In genomic region chr12:54010053-54010971, GRCh38 we compare ENCODE assay signal across 17 cellular contexts. TPM values are rescaled to one million over a fixed set of nuclear protein-coding genes. Genes with fewer than 3 reads are reported as not detected.
A peak's percentile ranks its signal among the peaks of the same experiment; 100 is the strongest.
DNase-seq lines count a peak whose midpoint lies in the region; ATAC-seq and TF ChIP-seq lines count a peak whose summit lies in the region.
"Had no signal": no experiment of that assay in that cellular context is flagged by ENCODE, and none has a peak within 500 bp of the region (broad histone marks: within the 10 kb centered on the region; RNA-seq: fewer than 3 reads in every experiment).

No MANE protein-coding gene starts in this region.

- no peaks in the 10 kb centered on the region for H3K27me3 ChIP-seq in Panc1 (ENCODE audit: control insufficient read depth, insufficient read depth, low read length)

- in situ Hi-C loops in Panc1 (cut with HindIII; ENCODE audit: low pct_unique_long_range_greater_than_20kb, low sequenced_read_pairs) = no loop called here

- peaks cover 50% of the 10 kb centered on the region for H3K4me1 Mint-ChIP-seq in stimulated activated effector memory CD8-positive, alpha-beta T cell treated with anti-CD3 and anti-CD28 coated beads, Interleukin-12 subunit alpha, Interleukin-12 subunit beta, amount 100 ng/mL, for 72 hours

- H3K27ac Mint-ChIP-seq in stimulated activated effector memory CD8-positive, alpha-beta T cell treated with anti-CD3 and anti-CD28 coated beads, Interleukin-12 subunit alpha, Interleukin-12 subunit beta, amount 100 ng/mL, for 72 hours = no peak overlapping the region
- H3K27ac Mint-ChIP-seq: neural progenitor cell had no signal

- no peaks in the 10 kb centered on the region for H3K9me3 ChIP-seq in Panc1 (ENCODE audit: control insufficient read depth, insufficient read depth, low read depth, low read length)
- H3K9me3 ChIP-seq: thoracic aorta had no signal

- H3K27ac ChIP-seq in Panc1 (ENCODE audit: low read length) = peak overlapping the region; percentile 92
- H3K27ac ChIP-seq: 22Rv1, neural progenitor cell had no signal

- peak overlapping the region; percentile 47 to 61 for H3K4me3 ChIP-seq in Panc1 (ENCODE audit: low read depth in 2 of 2, low read length in 2 of 2)
- H3K4me3 ChIP-seq in fibroblast of villous mesenchyme (ENCODE audit: low read depth, low read length) = peak overlapping the region; percentile 63
- H3K4me3 ChIP-seq: neural progenitor cell had no signal

- ATAC-seq in Panc1 (no peak), HG02623 (IDR thresholded peaks at IDR 0.05; ENCODE audit: unreplicated experiment) (no peak)
- no peak for ATAC-seq in stimulated activated effector memory CD8-positive, alpha-beta T cell treated with anti-CD3 and anti-CD28 coated beads, Interleukin-12 subunit alpha, Interleukin-12 subunit beta, amount 100 ng/mL, for 72 hours
- ATAC-seq: activated CD4-positive, CD25-positive, alpha-beta regulatory T cell treated with anti-CD3 and anti-CD28 coated beads, Interleukin-2, amount 50 U/mL, for 24 hours had no signal

- CTCF ChIA-PET in Panc1 (lab: Charles Lee) = no interaction called here

- POLR2A ChIA-PET in Panc1 (lab: Charles Lee) = no interaction called here

- TF ChIP-seq CTCF in Panc1 (IDR thresholded peaks at IDR 0.05) (no peak), fibroblast of villous mesenchyme (IDR thresholded peaks at IDR 0.05; ENCODE audit: insufficient read depth, low read depth, low read length) (no peak)

- BruUV-seq in Panc1 (replicated peaks; lab: Mats Ljungman, UMichigan) = no TSS peak

- peaks cover 6% of the 10 kb centered on the region for H3K36me3 Mint-ChIP-seq in stimulated activated effector memory CD8-positive, alpha-beta T cell treated with anti-CD3 and anti-CD28 coated beads, Interleukin-12 subunit alpha, Interleukin-12 subunit beta, amount 100 ng/mL, for 72 hours
- H3K36me3 Mint-ChIP-seq: neural progenitor cell had no signal

- H3K4me1 ChIP-seq in Panc1 (ENCODE audit: control insufficient read depth, insufficient read depth, low read length) = peaks cover 54% of the 10 kb centered on the region
- H3K4me1 ChIP-seq: neural progenitor cell had no signal

- no peaks in the 10 kb centered on the region for H3K36me3 ChIP-seq in Panc1 (ENCODE audit: control insufficient read depth, insufficient read depth, low read length)
- H3K36me3 ChIP-seq: neural progenitor cell, thoracic aorta had no signal

- H3K9me3 Mint-ChIP-seq in stimulated activated effector memory CD8-positive, alpha-beta T cell treated with anti-CD3 and anti-CD28 coated beads, Interleukin-12 subunit alpha, Interleukin-12 subunit beta, amount 100 ng/mL, for 72 hours = no peaks in the 10 kb centered on the region

- peak; percentile 49 for DNase-seq in NCI-H82 (lab: John Stamatoyannopoulos, UW)
- no peak for DNase-seq in NCI-H82 treated with DMSO at 0.1 percent for 48 hours (lab: John Stamatoyannopoulos, UW; ENCODE audit: unreplicated experiment)
- no peak for DNase-seq in Panc1 (ENCODE audit: low read depth, low spot score)
- DNase-seq in fibroblast of villous mesenchyme (ENCODE audit: low read depth) = no peak
- DNase-seq in stimulated activated effector memory CD8-positive, alpha-beta T cell treated with anti-CD3 and anti-CD28 coated beads, Interleukin-12 subunit alpha, Interleukin-12 subunit beta, amount 100 ng/mL, for 72 hours (ENCODE audit: low spot score in 2 of 2) = no peak
- DNase-seq in anterior cingulate cortex (lab: John Stamatoyannopoulos, UW) = no peak
- no peak for DNase-seq in COR-L47 (lab: John Stamatoyannopoulos, UW)
- DNase-seq: activated T-cell treated with anti-CD3 and anti-CD28 coated beads, Interleukin-2, amount 50 U/mL, for 1 hour; kidney glomerular epithelial cell; NCI-H2029 treated with DMSO at 0.1 percent for 48 hours; small intestine had no signal

- peak overlapping the region; percentile 67 for H3K4me3 Mint-ChIP-seq in stimulated activated effector memory CD8-positive, alpha-beta T cell treated with anti-CD3 and anti-CD28 coated beads, Interleukin-12 subunit alpha, Interleukin-12 subunit beta, amount 100 ng/mL, for 72 hours
- H3K4me3 Mint-ChIP-seq: neural progenitor cell had no signal

- intact Hi-C loops in Panc1 (cut with micrococcal nuclease; ENCODE audit: unreplicated experiment) = no loop called here

RNA-seq across cellular contexts. Expression of gene HOXC8, which starts 1.5 kb away (rescaled TPM):
- total RNA-seq in Panc1 (2021; ENCODE audit: unreplicated experiment) (15.3 TPM), fibroblast of villous mesenchyme (0.86 and 2.6 TPM in 2 replicates)
- 9.5 TPM for polyA plus RNA-seq in Panc1 (2012; ENCODE audit: insufficient read length)
- total RNA-seq: astrocyte, thoracic aorta had no signal

RNA-seq across cellular contexts. Expression of gene HOXC9, which starts 10.4 kb away (rescaled TPM):
- 37.2 TPM for total RNA-seq in Panc1 (2021; ENCODE audit: unreplicated experiment)
- 41.2 TPM for polyA plus RNA-seq in Panc1 (2012; ENCODE audit: insufficient read length)
- 0.86 and 7.4 TPM in 2 replicates for total RNA-seq in fibroblast of villous mesenchyme
- total RNA-seq: astrocyte, thoracic aorta had no signal
- polyA plus RNA-seq: small intestine had no signal

RNA-seq across cellular contexts. Expression of gene HOXC6, which starts 17.9 kb away (rescaled TPM):
- total RNA-seq in Panc1 (2021; ENCODE audit: unreplicated experiment) = 52.2 TPM
- 46.1 TPM for polyA plus RNA-seq in Panc1 (2012; ENCODE audit: insufficient read length)
- 1.6 and 1.7 TPM in 2 replicates for total RNA-seq in fibroblast of villous mesenchyme
- total RNA-seq: astrocyte, thoracic aorta had no signal

RNA-seq across cellular contexts. Expression of gene HOXC5, which starts 22.5 kb away (rescaled TPM):
- total RNA-seq in Panc1 (2021; ENCODE audit: unreplicated experiment) (5.0 TPM), fibroblast of villous mesenchyme (0.43 and 1.3 TPM in 2 replicates)
- 0.76 TPM for polyA plus RNA-seq in Panc1 (2012; ENCODE audit: insufficient read length)
- total RNA-seq: astrocyte had no signal

RNA-seq across cellular contexts. Expression of gene HOXC10, which starts 25.4 kb away (rescaled TPM):
- total RNA-seq in Panc1 (2021; ENCODE audit: unreplicated experiment) (154 TPM), fibroblast of villous mesenchyme (0.43 and 5.2 TPM in 2 replicates)
- 178 TPM for polyA plus RNA-seq in Panc1 (2012; ENCODE audit: insufficient read length)
- total RNA-seq: astrocyte, thoracic aorta had no signal
- polyA plus RNA-seq: small intestine had no signal

Comparison
In these comparisons a context has a peak if more than half of its experiments do, and no peak if none do; other contexts are left out.
1. RNA of gene HOXC6, which starts 17.9 kb away (total RNA-seq): 52.2 TPM in Panc1 (single experiment); 1.6 to 1.7 TPM in fibroblast of villous mesenchyme; every median in the first group is over 10 times any median in the second.